Comparison of ENCODE assay signal across 1 cellular context in the genomic region with DNA sequence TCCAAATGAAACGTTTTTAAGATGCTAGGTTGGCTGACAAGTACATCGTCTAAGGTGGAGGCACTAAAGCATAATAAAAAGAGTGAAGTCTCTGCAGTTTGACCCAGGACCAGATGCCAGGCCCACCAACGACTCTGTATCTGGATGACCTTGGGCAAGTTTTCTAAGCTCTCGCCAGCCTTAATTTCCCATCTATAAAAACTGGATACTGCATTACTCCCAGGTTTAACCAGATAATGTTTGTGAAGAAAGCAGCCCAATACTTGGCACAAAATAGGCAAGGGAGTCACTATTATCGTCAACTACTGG.
TF ChIP-seq lines count a peak whose summit lies in the region.

No MANE protein-coding gene starts in this region.

TF ChIP-seq in HCT116, 20 proteins besides CTCF, POLR2A, EP300 and RAD21 (continued from another document):
- TF ChIP-seq ZBTB33 (IDR thresholded peaks at IDR 0.05; ENCODE audit: extremely low read depth, insufficient replicate concordance, low read length) (no peak), SRF (IDR thresholded peaks at IDR 0.05; ENCODE audit: low read depth) (no peak), REST (IDR thresholded peaks at IDR 0.05; ENCODE audit: low read depth) (no peak), SIN3A (IDR thresholded peaks at IDR 0.05; ENCODE audit: low read depth) (no peak), ZFX (IDR thresholded peaks at IDR 0.05) (no peak)
TF ChIP-seq in HCT116: peak in this region for 0.
